ENCODE assay signal across 21 cellular contexts in the genomic region with DNA sequence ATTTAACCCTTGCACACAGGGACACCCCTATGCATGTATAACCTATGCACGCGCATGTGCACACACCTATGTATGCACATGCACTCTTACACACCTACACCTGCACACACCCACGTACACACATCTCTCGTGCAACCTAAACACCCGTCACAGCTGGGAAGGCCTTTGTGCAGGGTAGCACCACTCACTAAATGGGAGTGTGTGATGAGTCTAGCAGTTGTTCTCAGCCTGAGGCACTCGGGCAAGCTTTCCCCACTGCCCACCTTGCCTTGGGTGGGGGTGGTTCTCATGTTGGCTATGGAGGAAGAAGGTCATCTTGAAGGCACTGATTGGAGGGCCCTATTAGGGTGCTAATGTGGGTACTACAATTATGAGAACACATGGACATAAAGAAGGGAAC.
DNase-seq lines count a peak whose midpoint lies in the region; ATAC-seq and TF ChIP-seq lines count a peak whose summit lies in the region.
"Had no signal": no experiment of that assay in that cellular context is flagged by ENCODE, and none has a peak within 500 bp of the region (broad histone marks: within the 10 kb centered on the region; RNA-seq: fewer than 3 reads in every experiment).

No MANE protein-coding gene starts in this region.

- H3K9me3 Mint-ChIP-seq in activated CD8-positive, alpha-beta T cell treated with anti-CD3 and anti-CD28 coated beads, Interleukin-2, amount 10 ng/mL, durations not matched to agents 7 days and 5 days (ENCODE audit: insufficient read depth): peaks cover 7% of the 10 kb centered on the region
- peaks cover 4% of the 10 kb centered on the region for H3K9me3 Mint-ChIP-seq in activated CD8-positive, alpha-beta T cell treated with anti-CD3 and anti-CD28 coated beads for 36 hours
- H3K9me3 Mint-ChIP-seq in CD4-positive, alpha-beta memory T cell: peaks cover 0 to 14% (median 7%) of the 10 kb centered on the region in 8 donors

- H3K9me3 ChIP-seq in vagina: no peaks in the 10 kb centered on the region
- no peaks in the 10 kb centered on the region for H3K9me3 ChIP-seq in CD4-positive, alpha-beta memory T cell (ENCODE audit: control insufficient read depth in 1 of 2, low read length in 2 of 2)
- H3K9me3 ChIP-seq: BE2C, Peyer's patch had no signal

- ATAC-seq in activated CD8-positive, alpha-beta T cell treated with anti-CD3 and anti-CD28 coated beads, Interleukin-2, amount 10 ng/mL, durations not matched to agents 7 days and 5 days: no peak
- ATAC-seq in activated CD8-positive, alpha-beta T cell treated with anti-CD3 and anti-CD28 coated beads for 36 hours: no peak
- ATAC-seq: K562, Right ventricle myocardium inferior had no signal

- peaks cover 3% of the 10 kb centered on the region for H3K36me3 Mint-ChIP-seq in activated CD8-positive, alpha-beta T cell treated with anti-CD3 and anti-CD28 coated beads, Interleukin-2, amount 10 ng/mL, durations not matched to agents 7 days and 5 days (ENCODE audit: low read depth)
- no peaks in the 10 kb centered on the region for H3K36me3 Mint-ChIP-seq in activated CD8-positive, alpha-beta T cell treated with anti-CD3 and anti-CD28 coated beads for 36 hours (ENCODE audit: low read depth)
- peaks cover 0 to 5% of the 10 kb centered on the region in 2 donors for H3K36me3 Mint-ChIP-seq in CD4-positive, alpha-beta memory T cell
- H3K36me3 Mint-ChIP-seq: CD4-positive, CD25-positive, alpha-beta regulatory T cell had no signal

- H3K27me3 Mint-ChIP-seq in activated CD8-positive, alpha-beta T cell treated with anti-CD3 and anti-CD28 coated beads, Interleukin-2, amount 10 ng/mL, durations not matched to agents 7 days and 5 days (ENCODE audit: low read depth): peaks cover 1% of the 10 kb centered on the region
- no peaks in the 10 kb centered on the region for H3K27me3 Mint-ChIP-seq in activated CD8-positive, alpha-beta T cell treated with anti-CD3 and anti-CD28 coated beads for 36 hours
- H3K27me3 Mint-ChIP-seq in CD4-positive, alpha-beta memory T cell: peaks cover 0 to 4% of the 10 kb centered on the region in 2 donors

- peaks cover 10% of the 10 kb centered on the region for H3K4me1 ChIP-seq in vagina
- no peaks in the 10 kb centered on the region for H3K4me1 ChIP-seq in CD4-positive, alpha-beta memory T cell (ENCODE audit: insufficient read depth, low read length)
- H3K4me1 ChIP-seq: BE2C, Peyer's patch had no signal

- TF ChIP-seq CTCF in activated CD8-positive, alpha-beta T cell treated with anti-CD3 and anti-CD28 coated beads for 36 hours (IDR thresholded peaks at IDR 0.05): no peak
- no peak for TF ChIP-seq CTCF in vagina (IDR thresholded peaks at IDR 0.05)

- H3K4me3 Mint-ChIP-seq in activated CD8-positive, alpha-beta T cell treated with anti-CD3 and anti-CD28 coated beads, Interleukin-2, amount 10 ng/mL, durations not matched to agents 7 days and 5 days: no peak overlapping the region
- H3K4me3 Mint-ChIP-seq in activated CD8-positive, alpha-beta T cell treated with anti-CD3 and anti-CD28 coated beads for 36 hours: no peak overlapping the region
- H3K4me3 Mint-ChIP-seq in CD4-positive, alpha-beta memory T cell: no peak overlapping the region
- H3K4me3 Mint-ChIP-seq: CD4-positive, CD25-positive, alpha-beta regulatory T cell had no signal

- CTCF ChIA-PET in activated CD8-positive, alpha-beta T cell treated with anti-CD3 and anti-CD28 coated beads, Interleukin-2, amount 10 ng/mL, durations not matched to agents 7 days and 5 days (lab: Charles Lee): no interaction called here
- CTCF ChIA-PET in activated CD8-positive, alpha-beta T cell treated with anti-CD3 and anti-CD28 coated beads for 36 hours (lab: Charles Lee): interaction anchor here (0.7 kb wide), 1 partner anchor 325 kb away, joined by 3 read pairs; no protein-coding TSS in a partner anchor
- CTCF ChIA-PET in CD4-positive, alpha-beta memory T cell (lab: Charles Lee; ENCODE audit: partially characterized antibody): no interaction called here

- H3K27ac ChIP-seq in vagina: no peak overlapping the region
- no peak overlapping the region for H3K27ac ChIP-seq in CD4-positive, alpha-beta memory T cell (ENCODE audit: low read depth, low read length)
- H3K27ac ChIP-seq: GM23248, Peyer's patch had no signal

- peaks cover 2% of the 10 kb centered on the region for H3K4me1 Mint-ChIP-seq in activated CD8-positive, alpha-beta T cell treated with anti-CD3 and anti-CD28 coated beads, Interleukin-2, amount 10 ng/mL, durations not matched to agents 7 days and 5 days (ENCODE audit: low read depth)
- H3K4me1 Mint-ChIP-seq in activated CD8-positive, alpha-beta T cell treated with anti-CD3 and anti-CD28 coated beads for 36 hours (ENCODE audit: low read depth): no peaks in the 10 kb centered on the region
- H3K4me1 Mint-ChIP-seq in CD4-positive, alpha-beta memory T cell: no peaks in the 10 kb centered on the region

- no peaks in the 10 kb centered on the region for H3K36me3 ChIP-seq in vagina
- H3K36me3 ChIP-seq in CD4-positive, alpha-beta memory T cell (ENCODE audit: insufficient read depth, low read length): no peaks in the 10 kb centered on the region
- H3K36me3 ChIP-seq: BE2C, Peyer's patch had no signal

- intact Hi-C loops in activated CD8-positive, alpha-beta T cell treated with anti-CD3 and anti-CD28 coated beads for 36 hours (cut with micrococcal nuclease): no loop called here
- intact Hi-C loops in vagina (cut with DNase I): no loop called here
- intact Hi-C loops in CD4-positive, alpha-beta memory T cell (cut with micrococcal nuclease): no loop called here

- peak; percentile 9 for DNase-seq in activated CD8-positive, alpha-beta T cell treated with anti-CD3 and anti-CD28 coated beads, Interleukin-2, amount 10 ng/mL, durations not matched to agents 7 days and 5 days
- DNase-seq in activated CD8-positive, alpha-beta T cell treated with anti-CD3 and anti-CD28 coated beads for 36 hours: no peak
- DNase-seq in stimulated activated CD4-positive, alpha-beta T cell treated with anti-CD3 and anti-CD28 coated beads, Interleukin-4, amount 100 ng/mL, for 24 hours: peak; percentile 1
- DNase-seq in stimulated activated CD4-positive, alpha-beta T cell treated with anti-CD3 and anti-CD28 coated beads, Interleukin-12 subunit alpha, Interleukin-12 subunit beta, amount 100 ng/mL, for 4 hours: no peak
- DNase-seq in mucosa of gallbladder (ENCODE audit: low spot score) (peak; percentile 0), vagina (ENCODE audit: extremely low spot score in 2 of 2) (peak; percentile 54 to 72), SHP77 treated with DMSO at 0.1 percent for 48 hours (lab: John Stamatoyannopoulos, UW) (no peak)
- DNase-seq in CD4-positive, alpha-beta memory T cell: no peak
- DNase-seq: BE2C; CD4-positive, CD25-positive, alpha-beta regulatory T cell; GF-D8; GM23248; HCEC 1CT; NCI-H1105 treated with DMSO at 0.1 percent for 48 hours; NCI-H1694; NCI-H510A; NCI-H748 treated with DMSO at 0.1 percent for 48 hours; NK-92 treated with Interleukin-12 subunit alpha and Interleukin-12 subunit beta, amount 100 ng/mL, for 24 hours had no signal

- POLR2A ChIA-PET in activated CD8-positive, alpha-beta T cell treated with anti-CD3 and anti-CD28 coated beads, Interleukin-2, amount 10 ng/mL, durations not matched to agents 7 days and 5 days (lab: Charles Lee): no interaction called here
- POLR2A ChIA-PET in activated CD8-positive, alpha-beta T cell treated with anti-CD3 and anti-CD28 coated beads for 36 hours (lab: Charles Lee): no interaction called here
- POLR2A ChIA-PET in CD4-positive, alpha-beta memory T cell (lab: Charles Lee; ENCODE audit: partially characterized antibody): no interaction called here

- H3K27me3 ChIP-seq in vagina: no peaks in the 10 kb centered on the region
- no peaks in the 10 kb centered on the region for H3K27me3 ChIP-seq in CD4-positive, alpha-beta memory T cell (ENCODE audit: insufficient read depth, low read length)
- H3K27me3 ChIP-seq: BE2C, Peyer's patch had no signal

- H3K27ac Mint-ChIP-seq in activated CD8-positive, alpha-beta T cell treated with anti-CD3 and anti-CD28 coated beads, Interleukin-2, amount 10 ng/mL, durations not matched to agents 7 days and 5 days: no peak overlapping the region
- H3K27ac Mint-ChIP-seq in activated CD8-positive, alpha-beta T cell treated with anti-CD3 and anti-CD28 coated beads for 36 hours: no peak overlapping the region
- H3K27ac Mint-ChIP-seq in CD4-positive, alpha-beta memory T cell: no peak overlapping the region
- H3K27ac Mint-ChIP-seq: CD4-positive, CD25-positive, alpha-beta regulatory T cell had no signal

- no peak overlapping the region for H3K4me3 ChIP-seq in vagina
- H3K4me3 ChIP-seq in CD4-positive, alpha-beta memory T cell (ENCODE audit: low read length in 2 of 2): no peak overlapping the region
- H3K4me3 ChIP-seq: GM23248, K562, Peyer's patch had no signal

- no peak for TF ChIP-seq POLR2A in vagina (IDR thresholded peaks at IDR 0.05)

Comparison
In these comparisons a context has a peak if more than half of its experiments do, and no peak if none do; other contexts are left out.
1. DNase-seq: peak in activated CD8-positive, alpha-beta T cell treated with anti-CD3 and anti-CD28 coated beads, Interleukin-2, amount 10 ng/mL, durations not matched to agents 7 days and 5 days (single experiment), stimulated activated CD4-positive, alpha-beta T cell treated with anti-CD3 and anti-CD28 coated beads, Interleukin-4, amount 100 ng/mL, for 24 hours (single experiment), mucosa of gallbladder (single experiment) and vagina (2 of 2); none in activated CD8-positive, alpha-beta T cell treated with anti-CD3 and anti-CD28 coated beads for 36 hours (single experiment), stimulated activated CD4-positive, alpha-beta T cell treated with anti-CD3 and anti-CD28 coated beads, Interleukin-12 subunit alpha, Interleukin-12 subunit beta, amount 100 ng/mL, for 4 hours (single experiment), CD4-positive, alpha-beta memory T cell (0 of 5) and SHP77 treated with DMSO at 0.1 percent for 48 hours (single experiment).